9 cellular contexts compared by ENCODE assay signal in the genomic region with DNA sequence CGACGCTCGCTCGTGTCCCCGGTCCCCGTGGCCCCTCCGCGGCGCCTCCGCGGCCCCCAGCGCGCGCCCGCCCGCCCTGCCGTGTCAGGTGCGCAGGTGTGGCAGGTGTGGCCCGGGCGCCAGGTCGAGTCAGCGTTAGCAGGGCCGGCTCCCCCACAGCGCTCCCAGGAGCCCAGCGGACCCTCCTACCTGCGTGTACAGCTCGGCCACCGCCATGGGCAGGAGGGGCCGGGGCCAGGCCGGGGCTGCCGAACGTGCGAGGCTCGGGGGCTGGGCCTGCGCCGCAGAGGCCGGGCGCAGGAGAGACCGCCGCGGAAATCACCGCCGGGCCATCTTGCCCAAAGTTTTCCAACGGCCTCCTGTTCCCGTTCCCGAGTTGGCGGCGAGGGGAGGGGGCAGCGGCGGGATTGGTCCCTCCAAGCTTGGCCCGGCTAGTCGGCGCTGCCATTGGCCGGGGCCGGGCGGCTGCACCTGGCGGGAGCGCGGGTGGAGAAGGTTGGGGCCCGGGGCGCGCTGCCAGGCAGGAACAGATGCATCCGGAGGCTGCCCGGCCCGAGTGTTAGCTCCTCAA. TPM values are rescaled to one million over a fixed set of nuclear protein-coding genes. Genes with fewer than 3 reads are reported as not detected.
A peak's percentile ranks its signal among the peaks of the same experiment; 100 is the strongest.
DNase-seq lines count a peak whose midpoint lies in the region; FAIRE-seq and TF ChIP-seq lines count a peak whose summit lies in the region.
"Had no signal": no experiment of that assay in that cellular context is flagged by ENCODE, and none has a peak within 500 bp of the region (broad histone marks: within the 10 kb centered on the region; RNA-seq: fewer than 3 reads in every experiment).

A gene with protein sequence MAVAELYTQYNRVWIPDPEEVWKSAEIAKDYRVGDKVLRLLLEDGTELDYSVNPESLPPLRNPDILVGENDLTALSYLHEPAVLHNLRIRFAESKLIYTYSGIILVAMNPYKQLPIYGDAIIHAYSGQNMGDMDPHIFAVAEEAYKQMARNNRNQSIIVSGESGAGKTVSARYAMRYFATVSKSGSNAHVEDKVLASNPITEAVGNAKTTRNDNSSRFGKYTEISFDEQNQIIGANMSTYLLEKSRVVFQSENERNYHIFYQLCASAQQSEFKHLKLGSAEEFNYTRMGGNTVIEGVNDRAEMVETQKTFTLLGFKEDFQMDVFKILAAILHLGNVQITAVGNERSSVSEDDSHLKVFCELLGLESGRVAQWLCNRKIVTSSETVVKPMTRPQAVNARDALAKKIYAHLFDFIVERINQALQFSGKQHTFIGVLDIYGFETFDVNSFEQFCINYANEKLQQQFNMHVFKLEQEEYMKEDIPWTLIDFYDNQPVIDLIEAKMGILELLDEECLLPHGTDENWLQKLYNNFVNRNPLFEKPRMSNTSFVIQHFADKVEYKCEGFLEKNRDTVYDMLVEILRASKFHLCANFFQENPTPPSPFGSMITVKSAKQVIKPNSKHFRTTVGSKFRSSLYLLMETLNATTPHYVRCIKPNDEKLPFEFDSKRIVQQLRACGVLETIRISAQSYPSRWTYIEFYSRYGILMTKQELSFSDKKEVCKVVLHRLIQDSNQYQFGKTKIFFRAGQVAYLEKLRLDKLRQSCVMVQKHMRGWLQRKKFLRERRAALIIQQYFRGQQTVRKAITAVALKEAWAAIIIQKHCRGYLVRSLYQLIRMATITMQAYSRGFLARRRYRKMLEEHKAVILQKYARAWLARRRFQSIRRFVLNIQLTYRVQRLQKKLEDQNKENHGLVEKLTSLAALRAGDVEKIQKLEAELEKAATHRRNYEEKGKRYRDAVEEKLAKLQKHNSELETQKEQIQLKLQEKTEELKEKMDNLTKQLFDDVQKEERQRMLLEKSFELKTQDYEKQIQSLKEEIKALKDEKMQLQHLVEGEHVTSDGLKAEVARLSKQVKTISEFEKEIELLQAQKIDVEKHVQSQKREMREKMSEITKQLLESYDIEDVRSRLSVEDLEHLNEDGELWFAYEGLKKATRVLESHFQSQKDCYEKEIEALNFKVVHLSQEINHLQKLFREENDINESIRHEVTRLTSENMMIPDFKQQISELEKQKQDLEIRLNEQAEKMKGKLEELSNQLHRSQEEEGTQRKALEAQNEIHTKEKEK (N-terminal part only) (minus strand): TSS at position 384 of the 571 bp plus-strand sequence. CDS start 168 bp downstream, at position 216.

- peaks cover 1% of the 10 kb centered on the region for H3K36me3 Mint-ChIP-seq in activated naive CD4-positive, alpha-beta T cell treated with anti-CD3 and anti-CD28 coated beads, Interleukin-2, amount 50 U/mL, for 24 hours
- H3K36me3 Mint-ChIP-seq in brain: no peaks in the 10 kb centered on the region

- TF ChIP-seq CTCF in brain (conservative IDR thresholded peaks at IDR 0.05) (no peak), sigmoid colon (IDR thresholded peaks at IDR 0.05) (no peak)

- no peaks in the 10 kb centered on the region for H3K9me3 Mint-ChIP-seq in activated naive CD4-positive, alpha-beta T cell treated with anti-CD3 and anti-CD28 coated beads, Interleukin-2, amount 50 U/mL, for 24 hours
- peaks cover 0 to 6% (median 0%) of the 10 kb centered on the region in 5 experiments for H3K9me3 Mint-ChIP-seq in brain

- 1% methylated on average over 65 of the region's 65 CpGs for WGBS in sigmoid colon, 2 donors

- peaks cover 0 to 13% (median 13%) of the 10 kb centered on the region in 4 donors for H3K4me1 ChIP-seq in sigmoid colon

- intact Hi-C loops in sigmoid colon (cut with DNase I): no loop called here

- H3K27ac ChIP-seq in sigmoid colon: peak within 1 kb of the TSS; percentile 2 to 62 (median 36)

- no peaks in the 10 kb centered on the region for H3K36me3 ChIP-seq in sigmoid colon

- H3K9me3 ChIP-seq in iPS-18c (ENCODE audit: control insufficient read depth, insufficient read depth, low read length) (no peaks in the 10 kb centered on the region), sigmoid colon (no peaks in the 10 kb centered on the region)

- no peak within 1 kb of the TSS for H3K27ac Mint-ChIP-seq in activated naive CD4-positive, alpha-beta T cell treated with anti-CD3 and anti-CD28 coated beads, Interleukin-2, amount 50 U/mL, for 24 hours
- H3K27ac Mint-ChIP-seq in brain: peak within 1 kb of the TSS in 2 of 5 experiments; percentile 24 to 55

- peaks cover 13 to 41% (median 16%) of the 10 kb centered on the region in 3 donors for H3K27me3 ChIP-seq in sigmoid colon

- no peak for DNase-seq in activated naive CD4-positive, alpha-beta T cell (lab: John Stamatoyannopoulos, UW)
- DNase-seq in NCI-H226 (peak; percentile 80), sigmoid colon (peak; percentile 77), urothelium cell line (ENCODE audit: low spot score) (no peak), OCI-M1 (lab: John Stamatoyannopoulos, UW) (no peak)

- TF ChIP-seq EP300 in sigmoid colon (IDR thresholded peaks at IDR 0.05): no peak

- H3K4me1 Mint-ChIP-seq in activated naive CD4-positive, alpha-beta T cell treated with anti-CD3 and anti-CD28 coated beads, Interleukin-2, amount 50 U/mL, for 24 hours: peaks cover 3% of the 10 kb centered on the region
- peaks cover 8% of the 10 kb centered on the region for H3K4me1 Mint-ChIP-seq in brain

- H3K27me3 Mint-ChIP-seq in activated naive CD4-positive, alpha-beta T cell treated with anti-CD3 and anti-CD28 coated beads, Interleukin-2, amount 50 U/mL, for 24 hours: peaks cover 28% of the 10 kb centered on the region
- peaks cover 24% of the 10 kb centered on the region for H3K27me3 Mint-ChIP-seq in brain

- H3K4me3 ChIP-seq in iPS-18c (ENCODE audit: insufficient read depth, low read depth, low read length): peak within 1 kb of the TSS; percentile 77
- H3K4me3 ChIP-seq in sigmoid colon: peak within 1 kb of the TSS; percentile 10 to 48 (median 44)

- peak within 1 kb of the TSS; percentile 76 for H3K4me3 Mint-ChIP-seq in activated naive CD4-positive, alpha-beta T cell treated with anti-CD3 and anti-CD28 coated beads, Interleukin-2, amount 50 U/mL, for 24 hours
- H3K4me3 Mint-ChIP-seq in brain: peak within 1 kb of the TSS; percentile 76 to 89 (median 79)

- FAIRE-seq in urothelium cell line (lab: Jason Lieb, UNC): no peak
- FAIRE-seq: islet of Langerhans had no signal

- TF ChIP-seq POLR2A in sigmoid colon (IDR thresholded peaks at IDR 0.05): peak in 1 of 2 donors; percentile 60

RNA-seq across cellular contexts. Expression of the gene that starts here (rescaled TPM):
- polyA plus RNA-seq in brain (ENCODE audit: insufficient read depth, low read depth, low replicate concordance) (1.1 TPM), sigmoid colon (10 to 100 TPM; 12.0 to 16.5 (median 16.4) TPM)
- 10 to 100 TPM in 1 of 4 donors, 1 to 10 TPM in 3; 3.6 to 11.9 (median 5.3) TPM for total RNA-seq in sigmoid colon

Comparison
In these comparisons a context has a peak if more than half of its experiments do, and no peak if none do; other contexts are left out.
1. DNase-seq: peak in NCI-H226 (single experiment) and sigmoid colon (single experiment); none in activated naive CD4-positive, alpha-beta T cell (0 of 4), urothelium cell line (single experiment) and OCI-M1 (single experiment).